In genomic region chr21:29189358-29189757, GRCh38 we compare ENCODE assay signal across 31 cellular contexts. TPM values are rescaled to one million over a fixed set of nuclear protein-coding genes. Genes with fewer than 3 reads are reported as not detected.
DNase-seq lines count a peak whose midpoint lies in the region; ATAC-seq and TF ChIP-seq lines count a peak whose summit lies in the region.
"Had no signal": no experiment of that assay in that cellular context is flagged by ENCODE, and none has a peak within 500 bp of the region (broad histone marks: within the 10 kb centered on the region; RNA-seq: fewer than 3 reads in every experiment).

No MANE protein-coding gene starts in this region.

- DNase-seq in AG08395 (ENCODE audit: low spot score), result peak; percentile 33
- DNase-seq in HCEC 1CT, result peak; percentile 39
- no peak for DNase-seq in brain microvascular endothelial cell
- no peak for DNase-seq in foreskin keratinocyte
- DNase-seq in anterior cingulate cortex (lab: John Stamatoyannopoulos, UW), result no peak
- no peak for DNase-seq in cardiac septum (ENCODE audit: low spot score)
- no peak for DNase-seq in cortex of kidney (lab: John Stamatoyannopoulos, UW)
- DNase-seq in activated CD4-positive, alpha-beta memory T cell treated with anti-CD3 and anti-CD28 coated beads, Interleukin-2, amount 10 ng/mL, durations not matched to agents 7 days and 5 days, result no peak
- DNase-seq: activated B cell treated with CpG ODN at 0.5 μM for 24 hours; activated CD4-positive, alpha-beta T cell treated with anti-CD3 and anti-CD28 coated beads, Interleukin-2, amount 10 ng/mL, durations not matched to agents 7 days and 5 days; activated gamma-delta T cell; activated naive CD8-positive, alpha-beta T cell treated with anti-CD3 and anti-CD28 coated beads for 36 hours; activated T-cell treated with anti-CD3 and anti-CD28 coated beads, Interleukin-2, amount 50 U/mL, for 24 hours; BE2C; cerebellar nuclear complex; DMS153; mesenchymal stem cell; NCI-H2107; NCI-H345; NCI-H774; stimulated activated CD4-positive, alpha-beta T cell treated with anti-CD3 and anti-CD28 coated beads, Interleukin-2, amount 100 ng/mL, for 24 hours had no signal

- H3K36me3 ChIP-seq in brain microvascular endothelial cell (replicated peaks), result no peaks in the 10 kb centered on the region
- H3K36me3 ChIP-seq: BE2C, HAP-1, right atrium auricular region, thoracic aorta, vagina had no signal

- peak; percentile 38 for ATAC-seq in foreskin keratinocyte
- ATAC-seq: left lobe of liver had no signal

- H3K4me1 Mint-ChIP-seq in activated CD4-positive, alpha-beta memory T cell treated with anti-CD3 and anti-CD28 coated beads, Interleukin-2, amount 10 ng/mL, durations not matched to agents 7 days and 5 days, result peaks cover 2% of the 10 kb centered on the region
- H3K4me1 Mint-ChIP-seq: activated CD4-positive, alpha-beta T cell treated with anti-CD3 and anti-CD28 coated beads, Interleukin-2, amount 10 ng/mL, durations not matched to agents 7 days and 5 days; IgD-negative memory B cell had no signal

- no peak overlapping the region for H3K4me3 Mint-ChIP-seq in activated CD4-positive, alpha-beta memory T cell treated with anti-CD3 and anti-CD28 coated beads, Interleukin-2, amount 10 ng/mL, durations not matched to agents 7 days and 5 days
- H3K4me3 Mint-ChIP-seq: activated B cell treated with CpG ODN at 0.5 μM for 24 hours; activated CD4-positive, alpha-beta T cell treated with anti-CD3 and anti-CD28 coated beads, Interleukin-2, amount 10 ng/mL, durations not matched to agents 7 days and 5 days; activated naive CD8-positive, alpha-beta T cell treated with anti-CD3 and anti-CD28 coated beads for 36 hours; activated T-cell treated with anti-CD3 and anti-CD28 coated beads, Interleukin-2, amount 50 U/mL, for 24 hours; IgD-negative memory B cell; neural crest cell; stimulated activated naive CD8-positive, alpha-beta T cell treated with anti-CD3 and anti-CD28 coated beads, Interleukin-15, Interleukin-2, amounts not matched to agents 100 ng/mL and 50 ng/mL, for 24 hours; T-helper 1 cell treated with Interleukin-12 subunit alpha and Interleukin-12 subunit beta and Interleukin-4 antibody, amounts not matched to agents 30 μg/mL and 1 μg/mL, for 36 hours had no signal

- no peaks in the 10 kb centered on the region for H3K36me3 Mint-ChIP-seq in activated CD4-positive, alpha-beta memory T cell treated with anti-CD3 and anti-CD28 coated beads, Interleukin-2, amount 10 ng/mL, durations not matched to agents 7 days and 5 days (ENCODE audit: low read depth)
- H3K36me3 Mint-ChIP-seq: activated naive CD8-positive, alpha-beta T cell treated with anti-CD3 and anti-CD28 coated beads for 36 hours had no signal

- no peak for TF ChIP-seq CTCF in brain microvascular endothelial cell (IDR thresholded peaks at IDR 0.05; ENCODE audit: low read depth, low read length, missing control alignments)
- TF ChIP-seq CTCF in foreskin keratinocyte (conservative IDR thresholded peaks at IDR 0.05), result no peak

- in situ Hi-C loops in brain microvascular endothelial cell (cut with HindIII; ENCODE audit: low pct_ligation_motif_present, low sequenced_read_pairs), result no loop called here

- no peaks in the 10 kb centered on the region for H3K27me3 Mint-ChIP-seq in activated CD4-positive, alpha-beta memory T cell treated with anti-CD3 and anti-CD28 coated beads, Interleukin-2, amount 10 ng/mL, durations not matched to agents 7 days and 5 days
- H3K27me3 Mint-ChIP-seq: activated B cell treated with CpG ODN at 0.5 μM for 24 hours; activated CD4-positive, alpha-beta T cell treated with anti-CD3 and anti-CD28 coated beads, Interleukin-2, amount 10 ng/mL, durations not matched to agents 7 days and 5 days; IgD-negative memory B cell; stimulated activated naive CD8-positive, alpha-beta T cell treated with anti-CD3 and anti-CD28 coated beads, Interleukin-15, Interleukin-2, amounts not matched to agents 100 ng/mL and 50 ng/mL, for 24 hours had no signal

- H3K27ac ChIP-seq in brain microvascular endothelial cell (peak overlapping the region; percentile 49), foreskin keratinocyte (no peak overlapping the region)
- H3K27ac ChIP-seq: right atrium auricular region, thoracic aorta, vagina had no signal

- H3K9me3 Mint-ChIP-seq in activated CD4-positive, alpha-beta memory T cell treated with anti-CD3 and anti-CD28 coated beads, Interleukin-2, amount 10 ng/mL, durations not matched to agents 7 days and 5 days, result no peaks in the 10 kb centered on the region
- H3K9me3 Mint-ChIP-seq: activated B cell treated with CpG ODN at 0.5 μM for 24 hours; activated CD4-positive, alpha-beta T cell treated with anti-CD3 and anti-CD28 coated beads, Interleukin-2, amount 10 ng/mL, durations not matched to agents 7 days and 5 days; activated naive CD8-positive, alpha-beta T cell treated with anti-CD3 and anti-CD28 coated beads for 36 hours; activated T-cell treated with anti-CD3 and anti-CD28 coated beads, Interleukin-2, amount 50 U/mL, for 24 hours; IgD-negative memory B cell; stimulated activated naive CD8-positive, alpha-beta T cell treated with anti-CD3 and anti-CD28 coated beads, Interleukin-15, Interleukin-2, amounts not matched to agents 100 ng/mL and 50 ng/mL, for 24 hours; T-helper 1 cell treated with Interleukin-12 subunit alpha and Interleukin-12 subunit beta and Interleukin-4 antibody, amounts not matched to agents 30 μg/mL and 1 μg/mL, for 36 hours had no signal

- H3K27ac Mint-ChIP-seq in activated CD4-positive, alpha-beta memory T cell treated with anti-CD3 and anti-CD28 coated beads, Interleukin-2, amount 10 ng/mL, durations not matched to agents 7 days and 5 days, result no peak overlapping the region
- H3K27ac Mint-ChIP-seq: activated B cell treated with CpG ODN at 0.5 μM for 24 hours; activated CD4-positive, alpha-beta T cell treated with anti-CD3 and anti-CD28 coated beads, Interleukin-2, amount 10 ng/mL, durations not matched to agents 7 days and 5 days; activated naive CD8-positive, alpha-beta T cell treated with anti-CD3 and anti-CD28 coated beads for 36 hours; activated T-cell treated with anti-CD3 and anti-CD28 coated beads, Interleukin-2, amount 50 U/mL, for 24 hours; IgD-negative memory B cell; stimulated activated naive CD8-positive, alpha-beta T cell treated with anti-CD3 and anti-CD28 coated beads, Interleukin-15, Interleukin-2, amounts not matched to agents 100 ng/mL and 50 ng/mL, for 24 hours; T-helper 1 cell treated with Interleukin-12 subunit alpha and Interleukin-12 subunit beta and Interleukin-4 antibody, amounts not matched to agents 30 μg/mL and 1 μg/mL, for 36 hours had no signal

- CTCF ChIA-PET in activated CD4-positive, alpha-beta memory T cell treated with anti-CD3 and anti-CD28 coated beads, Interleukin-2, amount 10 ng/mL, durations not matched to agents 7 days and 5 days (lab: Charles Lee), result no interaction called here

- H3K4me3 ChIP-seq in brain microvascular endothelial cell (ENCODE audit: low read depth, low read length), result no peak overlapping the region
- H3K4me3 ChIP-seq: HAP-1, right atrium auricular region, thoracic aorta, vagina had no signal

- peaks cover 17% of the 10 kb centered on the region for H3K4me1 ChIP-seq in foreskin keratinocyte
- H3K4me1 ChIP-seq: BE2C had no signal

- intact Hi-C loops in cardiac septum (cut with DNase I), result no loop called here

- H3K27me3 ChIP-seq in brain microvascular endothelial cell (replicated peaks) (no peaks in the 10 kb centered on the region), foreskin keratinocyte (no peaks in the 10 kb centered on the region)
- H3K27me3 ChIP-seq: BE2C, right atrium auricular region, vagina had no signal

- POLR2A ChIA-PET in activated CD4-positive, alpha-beta memory T cell treated with anti-CD3 and anti-CD28 coated beads, Interleukin-2, amount 10 ng/mL, durations not matched to agents 7 days and 5 days (lab: Charles Lee), result no interaction called here

RNA-seq across cellular contexts. Expression of gene MAP3K7CL, which starts 58.9 kb away (rescaled TPM):
- total RNA-seq in foreskin keratinocyte (14.5 and 15.0 TPM in 2 replicates), cardiac septum (85.8 TPM)
- polyA plus RNA-seq in foreskin keratinocyte, result 12.3 and 12.4 TPM in 2 replicates
- 1 to 10 TPM; 6.7 to 7.7 TPM for total RNA-seq in activated CD4-positive, alpha-beta memory T cell treated with anti-CD3 and anti-CD28 coated beads, Interleukin-2, amount 10 ng/mL, durations not matched to agents 7 days and 5 days
- total RNA-seq: neural crest cell, SK-MEL-5 had no signal

Comparison
In these comparisons a context has a peak if more than half of its experiments do, and no peak if none do; other contexts are left out.
1. DNase-seq: peak in AG08395 (single experiment) and HCEC 1CT (single experiment); none in brain microvascular endothelial cell (single experiment), foreskin keratinocyte (0 of 2), anterior cingulate cortex (0 of 58), cardiac septum (single experiment), cortex of kidney (single experiment) and activated CD4-positive, alpha-beta memory T cell treated with anti-CD3 and anti-CD28 coated beads, Interleukin-2, amount 10 ng/mL, durations not matched to agents 7 days and 5 days (single experiment).